28 cellular contexts compared by ENCODE assay signal in genomic region chr17:12596961-12597360, GRCh38.
"Had no signal": no experiment of that assay in that cellular context is flagged by ENCODE, and none has a peak within 500 bp of the region (broad histone marks: within the 10 kb centered on the region; RNA-seq: fewer than 3 reads in every experiment).

No MANE protein-coding gene starts in this region.

- H3K36me3 Mint-ChIP-seq: stimulated activated effector memory CD8-positive, alpha-beta T cell treated with anti-CD3 and anti-CD28 coated beads, Interleukin-12 subunit alpha, Interleukin-12 subunit beta, amount 100 ng/mL, for 72 hours; stimulated activated memory B cell treated with anti-CD40 and anti-IgM and Interleukin-4, amounts not matched to agents 10 μg/mL and 1 μg/mL and 100 μg/mL, for 72 hours; stimulated activated naive B cell treated with anti-CD40 and anti-IgM and Interleukin-4, amounts not matched to agents 10 μg/mL and 1 μg/mL and 100 μg/mL, for 72 hours; type B pancreatic cell had no signal

- H3K4me3 ChIP-seq: stomach, suprapubic skin, testis, thoracic aorta, thyroid gland, tibial artery, tibial nerve, transverse colon, upper lobe of left lung, upper lobe of right lung, uterus, vagina had no signal

- H3K9me3 ChIP-seq: stomach, suprapubic skin, testis, thoracic aorta, thyroid gland, tibial artery, tibial nerve, transverse colon, upper lobe of left lung, upper lobe of right lung, uterus, vagina had no signal

- H3K9me3 Mint-ChIP-seq: stimulated activated effector memory CD8-positive, alpha-beta T cell treated with anti-CD3 and anti-CD28 coated beads, Interleukin-12 subunit alpha, Interleukin-12 subunit beta, amount 100 ng/mL, for 72 hours; stimulated activated memory B cell treated with anti-CD40 and anti-IgM and Interleukin-4, amounts not matched to agents 10 μg/mL and 1 μg/mL and 100 μg/mL, for 72 hours; stimulated activated naive B cell treated with anti-CD40 and anti-IgM and Interleukin-4, amounts not matched to agents 10 μg/mL and 1 μg/mL and 100 μg/mL, for 72 hours; stimulated activated naive CD8-positive, alpha-beta T cell treated with anti-CD3 and anti-CD28 coated beads, Interleukin-15, Interleukin-2, amounts not matched to agents 100 ng/mL and 50 ng/mL, for 24 hours; type B pancreatic cell had no signal

- H3K27ac ChIP-seq: stomach, suprapubic skin, testis, thoracic aorta, thyroid gland, tibial artery, tibial nerve, transverse colon, upper lobe of left lung, upper lobe of right lung, uterus, vagina had no signal

- ATAC-seq: stimulated activated effector memory CD8-positive, alpha-beta T cell treated with anti-CD3 and anti-CD28 coated beads, Interleukin-12 subunit alpha, Interleukin-12 subunit beta, amount 100 ng/mL, for 72 hours; stimulated activated memory B cell treated with anti-CD40 and anti-IgM and Interleukin-4, amounts not matched to agents 10 μg/mL and 1 μg/mL and 100 μg/mL, for 72 hours; stimulated activated naive B cell treated with anti-CD40 and anti-IgM and Interleukin-4, amounts not matched to agents 10 μg/mL and 1 μg/mL and 100 μg/mL, for 72 hours; stimulated activated naive CD8-positive, alpha-beta T cell treated with anti-CD3 and anti-CD28 coated beads, Interleukin-15, amount 100 ng/mL, for 72 hours; stimulated activated naive CD8-positive, alpha-beta T cell treated with anti-CD3 and anti-CD28 coated beads, Interleukin-15, Interleukin-2, amounts not matched to agents 100 U/mL and 50 U/mL, for 24 hours; upper lobe of right lung had no signal

- H3K27me3 Mint-ChIP-seq: stimulated activated memory B cell treated with anti-CD40 and anti-IgM and Interleukin-4, amounts not matched to agents 10 μg/mL and 1 μg/mL and 100 μg/mL, for 72 hours; stimulated activated naive B cell treated with anti-CD40 and anti-IgM and Interleukin-4, amounts not matched to agents 10 μg/mL and 1 μg/mL and 100 μg/mL, for 72 hours; stimulated activated naive CD8-positive, alpha-beta T cell treated with anti-CD3 and anti-CD28 coated beads, Interleukin-15, amount 100 ng/mL, for 72 hours; stimulated activated naive CD8-positive, alpha-beta T cell treated with anti-CD3 and anti-CD28 coated beads, Interleukin-15, Interleukin-2, amounts not matched to agents 100 ng/mL and 50 ng/mL, for 24 hours had no signal

- H3K27ac Mint-ChIP-seq: stimulated activated effector memory CD8-positive, alpha-beta T cell treated with anti-CD3 and anti-CD28 coated beads, Interleukin-12 subunit alpha, Interleukin-12 subunit beta, amount 100 ng/mL, for 72 hours; stimulated activated memory B cell treated with anti-CD40 and anti-IgM and Interleukin-4, amounts not matched to agents 10 μg/mL and 1 μg/mL and 100 μg/mL, for 72 hours; stimulated activated naive B cell treated with anti-CD40 and anti-IgM and Interleukin-4, amounts not matched to agents 10 μg/mL and 1 μg/mL and 100 μg/mL, for 72 hours; stimulated activated naive CD8-positive, alpha-beta T cell treated with anti-CD3 and anti-CD28 coated beads, Interleukin-15, amount 100 ng/mL, for 72 hours; stimulated activated naive CD8-positive, alpha-beta T cell treated with anti-CD3 and anti-CD28 coated beads, Interleukin-15, Interleukin-2, amounts not matched to agents 100 ng/mL and 50 ng/mL, for 24 hours; type B pancreatic cell had no signal

- H3K36me3 ChIP-seq: stomach, suprapubic skin, thoracic aorta, thyroid gland, tibial artery, tibial nerve, transverse colon, upper lobe of left lung, upper lobe of right lung, uterus, vagina had no signal

- H3K4me1 Mint-ChIP-seq: stimulated activated effector memory CD8-positive, alpha-beta T cell treated with anti-CD3 and anti-CD28 coated beads, Interleukin-12 subunit alpha, Interleukin-12 subunit beta, amount 100 ng/mL, for 72 hours; stimulated activated memory B cell treated with anti-CD40 and anti-IgM and Interleukin-4, amounts not matched to agents 10 μg/mL and 1 μg/mL and 100 μg/mL, for 72 hours; stimulated activated naive B cell treated with anti-CD40 and anti-IgM and Interleukin-4, amounts not matched to agents 10 μg/mL and 1 μg/mL and 100 μg/mL, for 72 hours; stimulated activated naive CD8-positive, alpha-beta T cell treated with anti-CD3 and anti-CD28 coated beads, Interleukin-15, amount 100 ng/mL, for 72 hours had no signal

- H3K4me1 ChIP-seq: stomach, suprapubic skin, testis, thyroid gland, tibial nerve, upper lobe of left lung, upper lobe of right lung, uterus, vagina had no signal

- H3K27me3 ChIP-seq: stomach, suprapubic skin, testis, thyroid gland, tibial artery, tibial nerve, transverse colon, upper lobe of left lung, upper lobe of right lung, uterus, vagina had no signal

- H3K4me3 Mint-ChIP-seq: stimulated activated effector memory CD8-positive, alpha-beta T cell treated with anti-CD3 and anti-CD28 coated beads, Interleukin-12 subunit alpha, Interleukin-12 subunit beta, amount 100 ng/mL, for 72 hours; stimulated activated memory B cell treated with anti-CD40 and anti-IgM and Interleukin-4, amounts not matched to agents 10 μg/mL and 1 μg/mL and 100 μg/mL, for 72 hours; stimulated activated naive B cell treated with anti-CD40 and anti-IgM and Interleukin-4, amounts not matched to agents 10 μg/mL and 1 μg/mL and 100 μg/mL, for 72 hours; stimulated activated naive CD8-positive, alpha-beta T cell treated with anti-CD3 and anti-CD28 coated beads, Interleukin-15, amount 100 ng/mL, for 72 hours; stimulated activated naive CD8-positive, alpha-beta T cell treated with anti-CD3 and anti-CD28 coated beads, Interleukin-15, Interleukin-2, amounts not matched to agents 100 ng/mL and 50 ng/mL, for 24 hours; type B pancreatic cell had no signal

- DNase-seq: stimulated activated CD4-positive, alpha-beta T cell treated with anti-CD3 and anti-CD28 coated beads, Interleukin-2, amount 100 ng/mL, for 48 hours; stimulated activated CD4-positive, alpha-beta T cell treated with anti-CD3 and anti-CD28 coated beads, Interleukin-4, amount 100 ng/mL, for 1 hour; stimulated activated CD4-positive, alpha-beta T cell treated with anti-CD3 and anti-CD28 coated beads, Interleukin-4, amount 100 ng/mL, for 24 hours; stimulated activated CD4-positive, alpha-beta T cell treated with anti-CD3 and anti-CD28 coated beads, Interleukin-4, amount 100 ng/mL, for 4 hours; stimulated activated CD8-positive, alpha-beta memory T cell treated with anti-CD3 and anti-CD28 coated beads, Interleukin-4, amount 100 ng/mL, for 48 hours; stimulated activated naive B cell treated with anti-CD40 and anti-IgM and Interleukin-4, amounts not matched to agents 10 μg/mL and 1 μg/mL and 100 μg/mL, for 72 hours; stimulated activated naive CD4-positive, alpha-beta T cell; stimulated activated naive CD4-positive, alpha-beta T cell treated with Interleukin-2 at 50 U/mL for 16 hours; stimulated activated naive CD8-positive, alpha-beta T cell treated with anti-CD3 and anti-CD28 coated beads, Interleukin-15, amount 100 ng/mL, for 72 hours; stimulated activated naive CD8-positive, alpha-beta T cell treated with anti-CD3 and anti-CD28 coated beads, Interleukin-15, Interleukin-2, amounts not matched to agents 100 U/mL and 50 U/mL, for 24 hours; stomach; substantia nigra; testis; thyroid gland; tibial artery; transverse colon; trophoblast cell; upper lobe of right lung; uterus had no signal
